ENCODE assay signal across 19 cellular contexts in the genomic region with DNA sequence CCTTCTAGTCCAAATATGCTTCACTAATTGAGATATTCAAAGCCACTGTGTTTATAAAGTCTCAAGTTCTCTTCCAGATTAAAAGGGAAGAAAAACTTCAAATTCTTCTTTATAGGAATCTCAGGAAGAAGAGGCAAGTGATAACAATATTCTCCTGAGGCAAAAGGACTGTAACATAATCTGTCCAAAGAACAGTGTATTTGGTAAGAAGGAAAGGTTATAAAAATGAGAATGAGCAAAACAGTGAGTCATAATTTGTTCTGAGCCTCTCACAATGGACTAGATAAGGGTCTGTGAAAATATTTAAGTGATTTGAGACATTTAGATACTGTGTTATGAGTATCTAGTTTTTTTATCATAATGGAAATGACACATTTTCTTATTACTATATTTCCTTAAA. TPM values are rescaled to one million over a fixed set of nuclear protein-coding genes. Genes with fewer than 3 reads are reported as not detected.
A peak's percentile ranks its signal among the peaks of the same experiment; 100 is the strongest.
DNase-seq lines count a peak whose midpoint lies in the region; ATAC-seq and TF ChIP-seq lines count a peak whose summit lies in the region.
"Had no signal": no experiment of that assay in that cellular context is flagged by ENCODE, and none has a peak within 500 bp of the region (broad histone marks: within the 10 kb centered on the region; RNA-seq: fewer than 3 reads in every experiment).

No MANE protein-coding gene starts in this region.

- no peak overlapping the region for H3K4me3 ChIP-seq in choroid plexus epithelial cell (ENCODE audit: low read depth, low read length)
- H3K4me3 ChIP-seq: esophagus squamous epithelium, SJSA1 had no signal

- no peak for ATAC-seq in GM19023 (IDR thresholded peaks at IDR 0.05; ENCODE audit: unreplicated experiment)
- ATAC-seq: left lobe of liver, sciatic nerve had no signal

- no peak for TF ChIP-seq CTCF in choroid plexus epithelial cell (conservative IDR thresholded peaks at IDR 0.05; ENCODE audit: low read depth, low read length)

- DNase-seq in AG20443 (ENCODE audit: low spot score), result peak; percentile 28
- DNase-seq in M059J (ENCODE audit: low read depth), result peak; percentile 40
- peak; percentile 83 for DNase-seq in choroid plexus epithelial cell (ENCODE audit: low read depth)
- peak; percentile 21 for DNase-seq in kidney glomerular epithelial cell (lab: John Stamatoyannopoulos, UW)
- no peak for DNase-seq in glomerular visceral epithelial cell (ENCODE audit: extremely low spot score)
- DNase-seq in effector CD4-positive, alpha-beta T cell, result no peak
- no peak for DNase-seq in cortex of kidney (lab: John Stamatoyannopoulos, UW)
- DNase-seq: activated CD4-positive, alpha-beta T cell treated with anti-CD3 and anti-CD28 coated beads for 1 hour; activated effector memory CD4-positive, alpha-beta T cell treated with anti-CD3 and anti-CD28 coated beads, Interleukin-2, amount 50 U/mL, for 16 hours; esophagus squamous epithelium; GF-D8; KG1; NCI-H1105 treated with DMSO at 0.1 percent for 48 hours; nucleus accumbens; stimulated activated CD4-positive, alpha-beta T cell treated with anti-CD3 and anti-CD28 coated beads, Interleukin-1b, Interleukin-23, amount 100 ng/mL, for 48 hours had no signal

RNA-seq across cellular contexts. Expression of gene SNRPD1, which starts 44.3 kb away (rescaled TPM):
- 21.4 and 69.3 TPM in 2 replicates for total RNA-seq in M059J (2014; rRNA removed; shearing (Covaris generic))

RNA-seq across cellular contexts. Expression of gene ABHD3, which starts 48.2 kb away (rescaled TPM):
- 38.2 and 45.6 TPM in 2 replicates for total RNA-seq in M059J (2014; rRNA removed; shearing (Covaris generic))

RNA-seq across cellular contexts. Expression of gene ESCO1, which starts 55.9 kb away (rescaled TPM):
- 10.7 and 15.0 TPM in 2 replicates for total RNA-seq in M059J (2014; rRNA removed; shearing (Covaris generic))

Comparison
In these comparisons a context has a peak if more than half of its experiments do, and no peak if none do; other contexts are left out.
1. DNase-seq: peak in AG20443 (single experiment), M059J (single experiment), choroid plexus epithelial cell (single experiment) and kidney glomerular epithelial cell (single experiment); none in glomerular visceral epithelial cell (single experiment), effector CD4-positive, alpha-beta T cell (single experiment) and cortex of kidney (single experiment).